ENCODE assay signal across 27 cellular contexts in genomic region chr5:6011199-6011598, GRCh38.
"Had no signal": no experiment of that assay in that cellular context is flagged by ENCODE, and none has a peak within 500 bp of the region (broad histone marks: within the 10 kb centered on the region; RNA-seq: fewer than 3 reads in every experiment).

No MANE protein-coding gene starts in this region.

- ATAC-seq: stimulated activated effector memory CD8-positive, alpha-beta T cell treated with anti-CD3 and anti-CD28 coated beads, Interleukin-12 subunit alpha, Interleukin-12 subunit beta, amount 100 ng/mL, for 72 hours; stimulated activated memory B cell treated with anti-CD40 and anti-IgM and Interleukin-4, amounts not matched to agents 10 μg/mL and 1 μg/mL and 100 μg/mL, for 72 hours; stimulated activated naive B cell treated with anti-CD40 and anti-IgM and Interleukin-4, amounts not matched to agents 10 μg/mL and 1 μg/mL and 100 μg/mL, for 72 hours; stimulated activated naive CD8-positive, alpha-beta T cell treated with anti-CD3 and anti-CD28 coated beads, Interleukin-15, amount 100 ng/mL, for 72 hours; stimulated activated naive CD8-positive, alpha-beta T cell treated with anti-CD3 and anti-CD28 coated beads, Interleukin-15, Interleukin-2, amounts not matched to agents 100 U/mL and 50 U/mL, for 24 hours; upper lobe of right lung had no signal

- H3K4me1 ChIP-seq: stomach, suprapubic skin, testis, thyroid gland, tibial artery, tibial nerve, transverse colon, upper lobe of left lung, upper lobe of right lung, uterus, vagina had no signal

- H3K36me3 ChIP-seq: stomach, suprapubic skin, thoracic aorta, thyroid gland, tibial artery, tibial nerve, transverse colon, upper lobe of left lung, upper lobe of right lung, uterus, vagina had no signal

- FAIRE-seq: urothelium cell line had no signal

- H3K27ac ChIP-seq: stomach, suprapubic skin, testis, thoracic aorta, thyroid gland, tibial artery, tibial nerve, transverse colon, upper lobe of left lung, upper lobe of right lung, uterus, vagina had no signal

- H3K4me3 ChIP-seq: stomach, suprapubic skin, testis, thoracic aorta, thyroid gland, tibial artery, tibial nerve, transverse colon, upper lobe of left lung, upper lobe of right lung, uterus, vagina had no signal

- DNase-seq: stimulated activated CD4-positive, alpha-beta T cell treated with anti-CD3 and anti-CD28 coated beads, Interleukin-2, amount 100 ng/mL, for 48 hours; stimulated activated CD4-positive, alpha-beta T cell treated with anti-CD3 and anti-CD28 coated beads, Interleukin-4, amount 100 ng/mL, for 1 hour; stimulated activated CD4-positive, alpha-beta T cell treated with anti-CD3 and anti-CD28 coated beads, Interleukin-4, amount 100 ng/mL, for 24 hours; stimulated activated CD4-positive, alpha-beta T cell treated with anti-CD3 and anti-CD28 coated beads, Interleukin-4, amount 100 ng/mL, for 4 hours; stimulated activated CD8-positive, alpha-beta memory T cell treated with anti-CD3 and anti-CD28 coated beads, Interleukin-4, amount 100 ng/mL, for 48 hours; stimulated activated naive B cell treated with anti-CD40 and anti-IgM and Interleukin-4, amounts not matched to agents 10 μg/mL and 1 μg/mL and 100 μg/mL, for 72 hours; stimulated activated naive CD4-positive, alpha-beta T cell; stimulated activated naive CD4-positive, alpha-beta T cell treated with Interleukin-2 at 50 U/mL for 16 hours; stimulated activated naive CD8-positive, alpha-beta T cell treated with anti-CD3 and anti-CD28 coated beads, Interleukin-15, amount 100 ng/mL, for 72 hours; stimulated activated naive CD8-positive, alpha-beta T cell treated with anti-CD3 and anti-CD28 coated beads, Interleukin-15, Interleukin-2, amounts not matched to agents 100 U/mL and 50 U/mL, for 24 hours; stomach; substantia nigra; testis; thyroid gland; tibial artery; transverse colon; trophoblast cell; upper lobe of left lung; upper lobe of right lung; uterus had no signal

- H3K9me3 ChIP-seq: suprapubic skin, testis, thoracic aorta, thyroid gland, tibial artery, tibial nerve, transverse colon, upper lobe of left lung, upper lobe of right lung, uterus, vagina had no signal

- H3K27me3 ChIP-seq: stomach, suprapubic skin, testis, thyroid gland, tibial artery, tibial nerve, transverse colon, upper lobe of left lung, upper lobe of right lung, uterus, vagina had no signal
